Comparison of ENCODE assay signal across 8 cellular contexts in genomic region chr6:116101298-116101718, GRCh38. TPM values are rescaled to one million over a fixed set of nuclear protein-coding genes. Genes with fewer than 3 reads are reported as not detected.
DNase-seq lines count a peak whose midpoint lies in the region; ATAC-seq and TF ChIP-seq lines count a peak whose summit lies in the region.

No MANE protein-coding gene starts in this region.

- TF ChIP-seq CTCF in DOHH2 (IDR thresholded peaks at IDR 0.05; ENCODE audit: low read depth, low read length, poor library complexity, severe bottlenecking) (no peak), Peyer's patch (IDR thresholded peaks at IDR 0.05) (no peak), neural crest cell (conservative IDR thresholded peaks at IDR 0.05) (no peak)

- peaks cover 2% of the 10 kb centered on the region for H3K9me3 Mint-ChIP-seq in neural crest cell

- no peaks in the 10 kb centered on the region for H3K27me3 ChIP-seq in DOHH2 (ENCODE audit: control insufficient read depth, low read length)
- no peaks in the 10 kb centered on the region for H3K27me3 ChIP-seq in Peyer's patch
- H3K27me3 ChIP-seq in ectodermal cell (ENCODE audit: control insufficient read depth, insufficient read depth, low read length, poor library complexity, severe bottlenecking): peaks cover 4% of the 10 kb centered on the region

- peak overlapping the region; percentile 92 for H3K4me3 Mint-ChIP-seq in neural crest cell

- no peaks in the 10 kb centered on the region for H4K20me1 ChIP-seq in DOHH2 (ENCODE audit: control insufficient read depth, insufficient read depth, low read depth, low read length)

- no peak for ATAC-seq in GM19395 (IDR thresholded peaks at IDR 0.05; ENCODE audit: unreplicated experiment)

- peaks cover 22% of the 10 kb centered on the region for H3K4me1 ChIP-seq in DOHH2 (ENCODE audit: control insufficient read depth, low read length)
- peaks cover 0 to 44% (median 7%) of the 10 kb centered on the region in 4 donors for H3K4me1 ChIP-seq in Peyer's patch
- H3K4me1 ChIP-seq in ectodermal cell (ENCODE audit: control insufficient read depth, insufficient read depth, low read length): peaks cover 26% of the 10 kb centered on the region

- H3K4me3 ChIP-seq in DOHH2 (ENCODE audit: low read length) (peak overlapping the region; percentile 84), Peyer's patch (peak overlapping the region; percentile 61 to 93 (median 80)), ectodermal cell (ENCODE audit: insufficient read depth, low read depth, low read length) (peak overlapping the region; percentile 84)

- H3K27ac Mint-ChIP-seq in neural crest cell (ENCODE audit: unreplicated experiment): peak overlapping the region; percentile 92

- no peaks in the 10 kb centered on the region for H3K27me3 Mint-ChIP-seq in neural crest cell (ENCODE audit: low read depth)

- no peak for TF ChIP-seq POLR2A in Peyer's patch (IDR thresholded peaks at IDR 0.05)

- peak overlapping the region; percentile 63 for H3K4me2 ChIP-seq in DOHH2 (ENCODE audit: low read length)

- H3K9me2 ChIP-seq in DOHH2 (replicated peaks; ENCODE audit: control insufficient read depth, low read length): no peaks in the 10 kb centered on the region

- H3K27ac ChIP-seq in DOHH2 (ENCODE audit: low read depth, low read length) (peak overlapping the region; percentile 58), Peyer's patch (peak overlapping the region; percentile 90 to 98 (median 96)), ectodermal cell (ENCODE audit: insufficient read depth, low read depth, low read length, poor library complexity, severe bottlenecking) (no peak overlapping the region)

- DNase-seq in Peyer's patch (peak in 2 of 3 donors; percentile 86 to 91), neural crest cell (ENCODE audit: low read depth, low spot score) (no peak), occipital lobe (lab: John Stamatoyannopoulos, UW) (no peak), DMS79 (lab: John Stamatoyannopoulos, UW) (no peak)
- DNase-seq in activated effector memory CD4-positive, alpha-beta T cell treated with anti-CD3 and anti-CD28 coated beads, Interleukin-2, amount 50 U/mL, for 16 hours: no peak

- 1 to 6% methylated on average over 11 to 12 of the region's 12 CpGs for WGBS in ectodermal cell, 2 experiments

- peaks cover 5% of the 10 kb centered on the region; the same call in 1 of the 2 replicates for H3K9me3 ChIP-seq in DOHH2 (ENCODE audit: control insufficient read depth, insufficient read depth, low read length)
- H3K9me3 ChIP-seq in Peyer's patch: peaks cover 0 to 3% (median under 1%) of the 10 kb centered on the region in 4 donors
- no peaks in the 10 kb centered on the region for H3K9me3 ChIP-seq in ectodermal cell (ENCODE audit: control insufficient read depth, low read length)

- H3K36me3 Mint-ChIP-seq in neural crest cell (ENCODE audit: low read depth): no peaks in the 10 kb centered on the region

- H3K4me1 Mint-ChIP-seq in neural crest cell: peaks cover 24% of the 10 kb centered on the region

- no peaks in the 10 kb centered on the region for H3K36me3 ChIP-seq in DOHH2 (ENCODE audit: control insufficient read depth, low read length)
- H3K36me3 ChIP-seq in Peyer's patch: no peaks in the 10 kb centered on the region
- no peaks in the 10 kb centered on the region for H3K36me3 ChIP-seq in ectodermal cell (ENCODE audit: control insufficient read depth, insufficient read depth, low read length)

- peaks cover 13% of the 10 kb centered on the region for H3K79me2 ChIP-seq in DOHH2 (ENCODE audit: control insufficient read depth, low read length)

- H3F3A ChIP-seq in DOHH2 (ENCODE audit: control insufficient read depth, insufficient read depth): no peaks in the 10 kb centered on the region

RNA-seq across cellular contexts. Expression of gene NT5DC1, which starts 0.7 kb away (rescaled TPM):
- total RNA-seq in Peyer's patch (10 to 100 TPM in 3 of 4 donors, 1 to 10 TPM in 1; 5.0 to 34.5 (median 21.0) TPM), neural crest cell (28.3 and 33.2 TPM in 2 replicates), occipital lobe (2.2 TPM)
- polyA plus RNA-seq in ectodermal cell (2013, experiment 1 of 4): 50.1 TPM
- 50.4 TPM for polyA plus RNA-seq in ectodermal cell (2013, experiment 2 of 4)
- 37.4 TPM for polyA plus RNA-seq in ectodermal cell (2013, experiment 3 of 4)
- polyA plus RNA-seq in ectodermal cell (2013, experiment 4 of 4): 38.8 TPM

RNA-seq across cellular contexts. Expression of gene COL10A1, which starts 24.6 kb away (rescaled TPM):
- total RNA-seq in Peyer's patch (not detected), neural crest cell (not detected in 2 replicates), occipital lobe (not detected)
- polyA plus RNA-seq in ectodermal cell (2013, experiment 1 of 4): not detected
- not detected for polyA plus RNA-seq in ectodermal cell (2013, experiment 2 of 4)
- polyA plus RNA-seq in ectodermal cell (2013, experiment 3 of 4): not detected
- not detected for polyA plus RNA-seq in ectodermal cell (2013, experiment 4 of 4)

RNA-seq across cellular contexts. Expression of gene FRK, which starts 40.6 kb away (rescaled TPM):
- total RNA-seq in Peyer's patch: 10 to 100 TPM in 3 of 4 donors, 1 to 10 TPM in 1; 7.4 to 54.3 (median 31.2) TPM
- polyA plus RNA-seq in ectodermal cell (2013, experiment 1 of 4): 0.17 TPM
- polyA plus RNA-seq in ectodermal cell (2013, experiment 2 of 4): 0.07 TPM
- polyA plus RNA-seq in ectodermal cell (2013, experiment 3 of 4): 0.05 TPM
- polyA plus RNA-seq in ectodermal cell (2013, experiment 4 of 4): 0.04 TPM
- total RNA-seq in neural crest cell: 0.11 and 0.12 TPM in 2 replicates
- total RNA-seq in occipital lobe: 0.31 TPM

Comparison
In these comparisons a context has a peak if more than half of its experiments do, and no peak if none do; other contexts are left out.
1. DNase-seq: peak in Peyer's patch (2 of 3); none in neural crest cell (single experiment), occipital lobe (single experiment), activated effector memory CD4-positive, alpha-beta T cell treated with anti-CD3 and anti-CD28 coated beads, Interleukin-2, amount 50 U/mL, for 16 hours (single experiment) and DMS79 (single experiment).
2. Peak in every context shown above with its lines, with median percentiles within 50 percentile points of each other: H3K4me3 ChIP-seq.